ENCODE assay signal across 16 cellular contexts in genomic region chr12:105272814-105273416, GRCh38.
"Had no signal": no experiment of that assay in that cellular context is flagged by ENCODE, and none has a peak within 500 bp of the region (broad histone marks: within the 10 kb centered on the region; RNA-seq: fewer than 3 reads in every experiment).

No MANE protein-coding gene starts in this region.

- H3K9me3 Mint-ChIP-seq: activated CD4-positive, alpha-beta memory T cell treated with anti-CD3 and anti-CD28 coated beads for 36 hours; activated naive CD8-positive, alpha-beta T cell treated with anti-CD3 and anti-CD28 coated beads for 36 hours; effector memory CD8-positive, alpha-beta T cell; naive B cell; neural crest cell; stimulated activated naive CD8-positive, alpha-beta T cell treated with anti-CD3 and anti-CD28 coated beads, Interleukin-15, Interleukin-2, amounts not matched to agents 100 ng/mL and 50 ng/mL, for 24 hours; type B pancreatic cell had no signal

- ATAC-seq: effector memory CD8-positive, alpha-beta T cell; gastroesophageal sphincter; heart left ventricle; mucosa of descending colon had no signal

- H3K36me3 Mint-ChIP-seq: activated CD4-positive, alpha-beta memory T cell treated with anti-CD3 and anti-CD28 coated beads for 36 hours; activated naive CD8-positive, alpha-beta T cell treated with anti-CD3 and anti-CD28 coated beads for 36 hours; naive B cell; type B pancreatic cell had no signal

- H3K4me1 ChIP-seq: gastroesophageal sphincter, heart left ventricle, left ventricle myocardium inferior had no signal

- H3K4me3 Mint-ChIP-seq: activated CD4-positive, alpha-beta memory T cell treated with anti-CD3 and anti-CD28 coated beads for 36 hours; activated naive CD8-positive, alpha-beta T cell treated with anti-CD3 and anti-CD28 coated beads for 36 hours; effector memory CD8-positive, alpha-beta T cell; neural crest cell; stimulated activated naive CD8-positive, alpha-beta T cell treated with anti-CD3 and anti-CD28 coated beads, Interleukin-15, Interleukin-2, amounts not matched to agents 100 ng/mL and 50 ng/mL, for 24 hours; type B pancreatic cell had no signal

- H3K27ac Mint-ChIP-seq: activated CD4-positive, alpha-beta memory T cell treated with anti-CD3 and anti-CD28 coated beads for 36 hours; activated naive CD8-positive, alpha-beta T cell treated with anti-CD3 and anti-CD28 coated beads for 36 hours; effector memory CD8-positive, alpha-beta T cell; naive B cell; stimulated activated naive CD8-positive, alpha-beta T cell treated with anti-CD3 and anti-CD28 coated beads, Interleukin-15, Interleukin-2, amounts not matched to agents 100 ng/mL and 50 ng/mL, for 24 hours; type B pancreatic cell had no signal

- H3K9me3 ChIP-seq: gastroesophageal sphincter, heart left ventricle, left ventricle myocardium inferior, mucosa of descending colon, right atrium auricular region had no signal

- H3K27me3 ChIP-seq: gastroesophageal sphincter, heart left ventricle, right atrium auricular region had no signal

- H3K27ac ChIP-seq: gastroesophageal sphincter, heart left ventricle, left ventricle myocardium inferior, right atrium auricular region, WERI-Rb-1 had no signal

- H3K27me3 Mint-ChIP-seq: activated CD4-positive, alpha-beta memory T cell treated with anti-CD3 and anti-CD28 coated beads for 36 hours; activated naive CD8-positive, alpha-beta T cell treated with anti-CD3 and anti-CD28 coated beads for 36 hours; effector memory CD8-positive, alpha-beta T cell; stimulated activated naive CD8-positive, alpha-beta T cell treated with anti-CD3 and anti-CD28 coated beads, Interleukin-15, Interleukin-2, amounts not matched to agents 100 ng/mL and 50 ng/mL, for 24 hours; type B pancreatic cell had no signal

- H3K4me3 ChIP-seq: gastroesophageal sphincter, heart left ventricle, left ventricle myocardium inferior, mucosa of descending colon, right atrium auricular region, skin epidermis had no signal

- DNase-seq: activated CD4-positive, alpha-beta memory T cell treated with anti-CD3 and anti-CD28 coated beads for 36 hours; activated naive CD8-positive, alpha-beta T cell treated with anti-CD3 and anti-CD28 coated beads for 36 hours; amniotic stem cell; dermis blood vessel endothelial cell; effector memory CD8-positive, alpha-beta T cell; heart left ventricle; left ventricle myocardium inferior; mucosa of descending colon; naive B cell; WERI-Rb-1 had no signal

- H3K4me1 Mint-ChIP-seq: activated naive CD8-positive, alpha-beta T cell treated with anti-CD3 and anti-CD28 coated beads for 36 hours; naive B cell; neural crest cell had no signal
